ENCODE assay signal across 25 cellular contexts in genomic region chr10:92826504-92826903, GRCh38.
"Had no signal": no experiment of that assay in that cellular context is flagged by ENCODE, and none has a peak within 500 bp of the region (broad histone marks: within the 10 kb centered on the region; RNA-seq: fewer than 3 reads in every experiment).

No MANE protein-coding gene starts in this region.

- H3K4me3 Mint-ChIP-seq: memory B cell; mesothelial cell of epicardium; natural killer cell; neural progenitor cell; stimulated activated effector memory CD8-positive, alpha-beta T cell treated with anti-CD3 and anti-CD28 coated beads, Interleukin-12 subunit alpha, Interleukin-12 subunit beta, amount 100 ng/mL, for 72 hours had no signal

- H3K27me3 ChIP-seq: heart right ventricle, neural progenitor cell, ovary, right lobe of liver, stomach, transverse colon had no signal

- H3K4me2 ChIP-seq: neural progenitor cell had no signal

- FAIRE-seq: frontal cortex, islet of Langerhans had no signal

- H3K9me3 Mint-ChIP-seq: memory B cell; natural killer cell; neural progenitor cell; stimulated activated effector memory CD8-positive, alpha-beta T cell treated with anti-CD3 and anti-CD28 coated beads, Interleukin-12 subunit alpha, Interleukin-12 subunit beta, amount 100 ng/mL, for 72 hours had no signal

- H3K4me1 ChIP-seq: neural progenitor cell, right lobe of liver had no signal

- H2AFZ ChIP-seq: neural progenitor cell had no signal

- H3K9ac ChIP-seq: neural progenitor cell had no signal

- H3K36me3 Mint-ChIP-seq: memory B cell; mesothelial cell of epicardium; natural killer cell; neural progenitor cell; stimulated activated effector memory CD8-positive, alpha-beta T cell treated with anti-CD3 and anti-CD28 coated beads, Interleukin-12 subunit alpha, Interleukin-12 subunit beta, amount 100 ng/mL, for 72 hours had no signal

- DNase-seq: cortex of kidney; dorsolateral prefrontal cortex; effector CD8-positive, alpha-beta T cell; heart right ventricle; hypothalamus; lower lobe of right lung; natural killer cell; nucleus accumbens; ovary; right lobe of liver; stimulated activated CD4-positive, alpha-beta T cell treated with anti-CD3 and anti-CD28 coated beads, Interleukin-4, amount 100 ng/mL, for 1 hour; stimulated activated CD8-positive, alpha-beta memory T cell treated with anti-CD3 and anti-CD28 coated beads, Interleukin-4, amount 100 ng/mL, for 48 hours; stomach; substantia nigra; transverse colon had no signal

- ATAC-seq: esophagus mucosa; left lobe of liver; lower lobe of right lung; natural killer cell; right lobe of liver; stimulated activated effector memory CD8-positive, alpha-beta T cell treated with anti-CD3 and anti-CD28 coated beads, Interleukin-12 subunit alpha, Interleukin-12 subunit beta, amount 100 ng/mL, for 72 hours had no signal

- H3K4me3 ChIP-seq: dorsolateral prefrontal cortex, heart right ventricle, lower lobe of right lung, neural progenitor cell, ovary, right lobe of liver, stomach, thoracic aorta, transverse colon had no signal

- H3K27me3 Mint-ChIP-seq: memory B cell had no signal

- H3K27ac Mint-ChIP-seq: mesothelial cell of epicardium; natural killer cell; neural progenitor cell; progenitor cell of endocrine pancreas; stimulated activated effector memory CD8-positive, alpha-beta T cell treated with anti-CD3 and anti-CD28 coated beads, Interleukin-12 subunit alpha, Interleukin-12 subunit beta, amount 100 ng/mL, for 72 hours had no signal

- H3K27ac ChIP-seq: dorsolateral prefrontal cortex, heart right ventricle, lower lobe of right lung, neural progenitor cell, ovary, right lobe of liver, stomach, thoracic aorta, transverse colon had no signal

- H3K9me3 ChIP-seq: heart right ventricle, lower lobe of right lung, ovary, right lobe of liver, stomach, thoracic aorta, transverse colon had no signal

- H3K36me3 ChIP-seq: heart right ventricle, lower lobe of right lung, neural progenitor cell, ovary, right lobe of liver, stomach, thoracic aorta, transverse colon had no signal
